12 cellular contexts compared by ENCODE assay signal in the genomic region with DNA sequence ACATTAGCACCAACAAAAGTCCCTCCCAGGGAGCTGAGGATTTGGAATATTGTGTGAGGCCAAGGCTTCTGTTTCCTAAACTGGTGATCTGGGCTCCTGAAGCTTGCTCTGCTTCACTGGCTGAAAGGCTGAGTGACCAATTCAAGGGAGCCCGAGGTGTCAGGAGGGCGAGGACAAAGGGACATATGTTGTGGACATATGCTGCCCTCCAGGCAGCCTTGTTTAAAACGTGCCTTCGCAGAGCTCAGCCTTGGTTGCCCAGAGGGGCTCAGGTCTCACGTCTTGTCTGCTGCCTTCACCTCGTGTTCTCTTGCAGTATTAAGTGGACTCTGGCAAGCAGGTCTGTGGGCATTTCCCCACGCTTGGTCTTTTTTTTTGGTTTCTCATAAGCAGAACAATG. TPM values are rescaled to one million over a fixed set of nuclear protein-coding genes. Genes with fewer than 3 reads are reported as not detected.
"Had no signal": no experiment of that assay in that cellular context is flagged by ENCODE, and none has a peak within 500 bp of the region (broad histone marks: within the 10 kb centered on the region; RNA-seq: fewer than 3 reads in every experiment).

No MANE protein-coding gene starts in this region.

- H3K4me3 ChIP-seq: lung had no signal

- H3K4me1 Mint-ChIP-seq: mesothelial cell of epicardium had no signal

- H3K9me3 Mint-ChIP-seq: activated T-helper 2 cell treated with anti-CD3 and anti-CD28 coated beads, Interferon-gamma antibody, Interleukin-2, Interleukin-4, amounts not matched to agents 10 μg/mL and 5 μg/mL and 100 μg/mL, durations not matched to agents 14 hours and 24 hours and 36 hours; mesothelial cell of epicardium; neural crest cell had no signal

- ATAC-seq: left colon had no signal

- H3K4me3 Mint-ChIP-seq: mesothelial cell of epicardium, neural crest cell had no signal

- H3K36me3 Mint-ChIP-seq: mesothelial cell of epicardium had no signal

- H3K36me3 ChIP-seq: WERI-Rb-1 had no signal

- H3K27ac Mint-ChIP-seq: activated T-helper 2 cell treated with anti-CD3 and anti-CD28 coated beads, Interferon-gamma antibody, Interleukin-2, Interleukin-4, amounts not matched to agents 10 μg/mL and 5 μg/mL and 100 μg/mL, durations not matched to agents 14 hours and 24 hours and 36 hours; mesothelial cell of epicardium had no signal

- H3K27ac ChIP-seq: WERI-Rb-1 had no signal

- DNase-seq: activated CD4-positive, alpha-beta T cell treated with anti-CD3 and anti-CD28 coated beads, Interleukin-2, amount 50 U/mL, for 48 hours; activated naive CD4-positive, alpha-beta T cell treated with anti-CD3 and anti-CD28 coated beads, Interleukin-2, amount 50 U/mL, for 16 hours; left colon; stimulated activated CD4-positive, alpha-beta T cell treated with anti-CD3 and anti-CD28 coated beads, Interleukin-4, amount 100 ng/mL, for 1 hour; stimulated activated naive CD4-positive, alpha-beta T cell; T-helper 1 cell; WERI-Rb-1 had no signal

RNA-seq across cellular contexts. Expression of gene SLCO3A1, which starts 7.0 kb away (rescaled TPM):
- total RNA-seq: myocyte had no signal
